Comparison of ENCODE assay signal across 1 cellular context in genomic region chrX:23785564-23785963, GRCh38.
TF ChIP-seq lines count a peak whose summit lies in the region.

No MANE protein-coding gene starts in this region.

TF ChIP-seq in HCT116, 20 proteins besides CTCF, POLR2A, EP300 and RAD21 (continued from another document):
- no peak for TF ChIP-seq EZH2phosphoT487 (IDR thresholded peaks at IDR 0.05; ENCODE audit: borderline replicate concordance)
- no peak for TF ChIP-seq EZH2 (IDR thresholded peaks at IDR 0.05)
- TF ChIP-seq, protein P1, sequence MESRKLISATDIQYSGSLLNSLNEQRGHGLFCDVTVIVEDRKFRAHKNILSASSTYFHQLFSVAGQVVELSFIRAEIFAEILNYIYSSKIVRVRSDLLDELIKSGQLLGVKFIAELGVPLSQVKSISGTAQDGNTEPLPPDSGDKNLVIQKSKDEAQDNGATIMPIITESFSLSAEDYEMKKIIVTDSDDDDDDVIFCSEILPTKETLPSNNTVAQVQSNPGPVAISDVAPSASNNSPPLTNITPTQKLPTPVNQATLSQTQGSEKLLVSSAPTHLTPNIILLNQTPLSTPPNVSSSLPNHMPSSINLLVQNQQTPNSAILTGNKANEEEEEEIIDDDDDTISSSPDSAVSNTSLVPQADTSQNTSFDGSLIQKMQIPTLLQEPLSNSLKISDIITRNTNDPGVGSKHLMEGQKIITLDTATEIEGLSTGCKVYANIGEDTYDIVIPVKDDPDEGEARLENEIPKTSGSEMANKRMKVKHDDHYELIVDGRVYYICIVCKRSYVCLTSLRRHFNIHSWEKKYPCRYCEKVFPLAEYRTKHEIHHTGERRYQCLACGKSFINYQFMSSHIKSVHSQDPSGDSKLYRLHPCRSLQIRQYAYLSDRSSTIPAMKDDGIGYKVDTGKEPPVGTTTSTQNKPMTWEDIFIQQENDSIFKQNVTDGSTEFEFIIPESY (IDR thresholded peaks at IDR 0.05; ENCODE audit: extremely low read depth, insufficient replicate concordance, low read length) = no peak
- TF ChIP-seq, protein P2, sequence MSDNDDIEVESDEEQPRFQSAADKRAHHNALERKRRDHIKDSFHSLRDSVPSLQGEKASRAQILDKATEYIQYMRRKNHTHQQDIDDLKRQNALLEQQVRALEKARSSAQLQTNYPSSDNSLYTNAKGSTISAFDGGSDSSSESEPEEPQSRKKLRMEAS (IDR thresholded peaks at IDR 0.05) = no peak
